Comparison of ENCODE assay signal across 20 cellular contexts in the genomic region with DNA sequence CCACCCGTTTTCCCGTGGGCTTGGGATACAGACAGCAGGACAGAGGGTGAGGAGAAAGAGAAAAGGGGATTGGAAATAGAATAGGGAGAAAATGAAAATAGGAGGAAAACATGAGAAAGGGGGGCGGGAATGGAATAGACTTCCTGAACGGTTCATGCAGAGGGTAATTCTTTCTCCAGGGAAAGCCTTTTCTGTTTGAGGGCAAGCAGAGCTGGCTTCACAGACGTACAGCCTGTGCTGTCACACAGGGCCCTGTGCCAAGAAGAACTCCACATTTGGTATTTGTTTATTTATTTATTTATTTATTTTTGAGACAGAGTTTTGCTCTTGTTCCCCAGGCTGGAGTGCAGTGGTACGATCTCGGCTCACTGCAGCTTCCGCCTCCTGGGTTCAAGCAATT. TPM values are rescaled to one million over a fixed set of nuclear protein-coding genes. Genes with fewer than 3 reads are reported as not detected.
"Had no signal": no experiment of that assay in that cellular context is flagged by ENCODE, and none has a peak within 500 bp of the region (broad histone marks: within the 10 kb centered on the region; RNA-seq: fewer than 3 reads in every experiment).

No MANE protein-coding gene starts in this region.

- H3K4me3 ChIP-seq: lung, psoas muscle, suprapubic skin, upper lobe of left lung had no signal

- H3K36me3 ChIP-seq: suprapubic skin, upper lobe of left lung had no signal

- H3K9me3 ChIP-seq: psoas muscle, suprapubic skin, upper lobe of left lung had no signal

- H3K27me3 ChIP-seq: suprapubic skin, upper lobe of left lung had no signal

- H3K4me1 ChIP-seq: psoas muscle, suprapubic skin had no signal

- FAIRE-seq: colon, keratinocyte had no signal

- H3K27ac ChIP-seq: psoas muscle, suprapubic skin, upper lobe of left lung had no signal

- ATAC-seq: activated CD8-positive, alpha-beta memory T cell treated with anti-CD3 and anti-CD28 coated beads, Interleukin-2, amount 10 ng/mL, durations not matched to agents 7 days and 5 days; naive thymus-derived CD8-positive, alpha-beta T cell; psoas muscle; stimulated activated naive CD8-positive, alpha-beta T cell treated with anti-CD3 and anti-CD28 coated beads, Interleukin-15, Interleukin-2, amounts not matched to agents 100 U/mL and 50 U/mL, for 24 hours had no signal

- DNase-seq: activated CD4-positive, alpha-beta T cell treated with anti-CD3 and anti-CD28 coated beads for 1 hour; activated CD4-positive, alpha-beta T cell treated with anti-CD3 and anti-CD28 coated beads, Interleukin-2, amount 50 U/mL, for 48 hours; activated CD8-positive, alpha-beta memory T cell treated with anti-CD3 and anti-CD28 coated beads, Interleukin-2, amount 10 ng/mL, durations not matched to agents 7 days and 5 days; activated effector memory CD4-positive, alpha-beta T cell treated with Interleukin-2 at 50 U/mL for 16 hours; activated T-cell treated with anti-CD3 and anti-CD28 coated beads, Interleukin-2, amount 50 U/mL, for 24 hours; amniotic stem cell; effector memory CD4-positive, alpha-beta T cell; glutamatergic neuron; naive thymus-derived CD8-positive, alpha-beta T cell; stimulated activated CD4-positive, alpha-beta T cell treated with anti-CD3 and anti-CD28 coated beads, Interleukin-4, amount 100 ng/mL, for 1 hour; stimulated activated CD8-positive, alpha-beta memory T cell treated with anti-CD3 and anti-CD28 coated beads, Interleukin-4, amount 100 ng/mL, for 48 hours; stimulated activated naive CD8-positive, alpha-beta T cell treated with anti-CD3 and anti-CD28 coated beads, Interleukin-15, Interleukin-2, amounts not matched to agents 100 U/mL and 50 U/mL, for 24 hours; T-helper 9 cell; upper lobe of left lung had no signal

RNA-seq across cellular contexts. Expression of gene MILR1, which starts 12.0 kb away (rescaled TPM):
- total RNA-seq: epithelial cell of proximal tubule; naive thymus-derived CD8-positive, alpha-beta T cell had no signal
- polyA plus RNA-seq: keratinocyte; naive thymus-derived CD8-positive, alpha-beta T cell had no signal
